ENCODE assay signal across 10 cellular contexts in genomic region chr2:48635786-48636185, GRCh38. TPM values are rescaled to one million over a fixed set of nuclear protein-coding genes. Genes with fewer than 3 reads are reported as not detected.
"Had no signal": no experiment of that assay in that cellular context is flagged by ENCODE, and none has a peak within 500 bp of the region (broad histone marks: within the 10 kb centered on the region; RNA-seq: fewer than 3 reads in every experiment).

No MANE protein-coding gene starts in this region.

- H3K27ac ChIP-seq: GM23248 had no signal

- H3K27ac Mint-ChIP-seq: GM23338, H9, HFFc6 had no signal

- H3K9me3 Mint-ChIP-seq: GM23338 had no signal

- H3K4me3 Mint-ChIP-seq: GM23338, H9, HFFc6 had no signal

- H3K9me3 ChIP-seq: HAP-1 had no signal

- H3K36me3 ChIP-seq: HAP-1 had no signal

- H3K4me1 ChIP-seq: HAP-1 had no signal

- DNase-seq: GM23248, GOT3, H7, H9, HCEC 1CT, HFFc6 had no signal

- ATAC-seq: GM23338, HCT116 had no signal

- H3K4me2 ChIP-seq: GM23338 had no signal

- H2AFZ ChIP-seq: GM23248, GM23338 had no signal

- H3K4me3 ChIP-seq: GM23248, GM23338, HAP-1 had no signal

- H3K4me1 Mint-ChIP-seq: GM23338, H9 had no signal

- H3K9ac ChIP-seq: GM23248 had no signal

RNA-seq across cellular contexts. Expression of gene GTF2A1L, which starts 18.1 kb away (rescaled TPM):
- total RNA-seq: H1, H9, HFFc6 had no signal
